Comparison of ENCODE assay signal across 8 cellular contexts in genomic region chr5:82174128-82174918, GRCh38.
DNase-seq lines count a peak whose midpoint lies in the region; ATAC-seq and TF ChIP-seq lines count a peak whose summit lies in the region.

No MANE protein-coding gene starts in this region.

- peak; percentile 71 for DNase-seq in AG09309 (ENCODE audit: low read depth)
- peak; percentile 26 for DNase-seq in NCI-H2227 treated with DMSO at 0.1 percent for 48 hours (lab: John Stamatoyannopoulos, UW)
- DNase-seq in activated CD4-positive, alpha-beta T cell treated with anti-CD3 and anti-CD28 coated beads for 48 hours = peak; percentile 86
- peak; percentile 73 for DNase-seq in ecto neural progenitor cell (ENCODE audit: low spot score)
- peak; percentile 51 for DNase-seq in midbrain (lab: John Stamatoyannopoulos, UW)
- DNase-seq in stimulated activated naive CD4-positive, alpha-beta T cell treated with Interleukin-2 at 50 U/mL for 16 hours (lab: John Stamatoyannopoulos, UW) = peak; percentile 47

- no peak overlapping the region for H3K4me3 ChIP-seq in AG09309 (ENCODE audit: control insufficient read depth, low read depth, low read length)

- peak; percentile 70 for TF ChIP-seq CTCF in AG09309 (IDR thresholded peaks at IDR 0.05; ENCODE audit: control insufficient read depth, insufficient read depth, low read depth, low read length, missing control alignments)

- ATAC-seq in GM18520 (IDR thresholded peaks at IDR 0.05; ENCODE audit: unreplicated experiment) (peak; percentile 99), HG02981 (IDR thresholded peaks at IDR 0.05; ENCODE audit: unreplicated experiment) (peak; percentile 99)

Comparison
In these comparisons a context has a peak if more than half of its experiments do, and no peak if none do; other contexts are left out.
1. DNase-seq: peak in every context shown above with its lines; median percentile 86 in activated CD4-positive, alpha-beta T cell treated with anti-CD3 and anti-CD28 coated beads for 48 hours; 73 in ecto neural progenitor cell; 71 in AG09309; 51 in midbrain; 47 in stimulated activated naive CD4-positive, alpha-beta T cell treated with Interleukin-2 at 50 U/mL for 16 hours; 26 in NCI-H2227 treated with DMSO at 0.1 percent for 48 hours.